23 cellular contexts compared by ENCODE assay signal in the genomic region with DNA sequence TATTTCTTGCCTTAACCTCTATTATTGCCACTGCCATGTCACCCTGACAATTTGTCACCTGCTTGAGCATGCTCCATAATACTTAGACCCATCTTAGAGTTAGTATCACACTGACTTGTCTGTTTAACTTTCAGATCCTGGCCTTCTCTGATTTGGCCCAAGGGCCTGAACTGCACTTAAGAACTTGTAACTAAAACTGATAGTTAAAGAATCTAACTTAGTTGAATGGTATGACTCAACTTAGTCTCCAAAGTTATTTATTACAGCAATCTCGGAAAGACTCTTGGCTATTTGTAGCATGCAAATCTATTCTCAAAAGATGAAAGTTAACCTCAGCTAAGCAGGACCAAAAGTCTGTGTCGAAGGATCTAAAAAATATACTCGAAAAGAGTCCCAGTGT.
DNase-seq lines count a peak whose midpoint lies in the region; ATAC-seq lines count a peak whose summit lies in the region.
"Had no signal": no experiment of that assay in that cellular context is flagged by ENCODE, and none has a peak within 500 bp of the region (broad histone marks: within the 10 kb centered on the region; RNA-seq: fewer than 3 reads in every experiment).

No MANE protein-coding gene starts in this region.

- peak; percentile 77 for ATAC-seq in GM18520 (IDR thresholded peaks at IDR 0.05; ENCODE audit: unreplicated experiment)
- ATAC-seq in GM21390 (IDR thresholded peaks at IDR 0.05; ENCODE audit: unreplicated experiment): peak; percentile 75
- ATAC-seq in HG02870 (IDR thresholded peaks at IDR 0.05; ENCODE audit: unreplicated experiment): peak; percentile 73
- peak; percentile 69 for ATAC-seq in HG03439 (IDR thresholded peaks at IDR 0.05; ENCODE audit: unreplicated experiment)
- ATAC-seq in left cardiac atrium: no peak
- ATAC-seq: foreskin keratinocyte had no signal

- intact Hi-C loops in left cardiac atrium (cut with DNase I): no loop called here

- DNase-seq in left cardiac atrium (no peak), germinal center (ENCODE audit: low spot score) (no peak), NCI-H446 treated with DMSO at 0.1 percent for 48 hours (lab: John Stamatoyannopoulos, UW) (no peak), DMS53 (lab: John Stamatoyannopoulos, UW) (no peak)
- DNase-seq: activated CD4-positive, alpha-beta T cell treated with anti-CD3 and anti-CD28 coated beads, Interleukin-2, amount 10 ng/mL, durations not matched to agents 24 days and 14 days; activated gamma-delta T cell treated with Interleukin-2 at 50 U/mL for 16 hours; amniotic stem cell; dorsolateral prefrontal cortex; foreskin keratinocyte; GF-D8; mammary epithelial cell; NCI-H1436; NCI-H2171; NCI-H748 treated with DMSO at 0.1 percent for 48 hours; occipital lobe; OCI-M1; SHP77 treated with DMSO at 0.1 percent for 48 hours; substantia nigra; T-helper 1 cell had no signal

Comparison
In these comparisons a context has a peak if more than half of its experiments do, and no peak if none do; other contexts are left out.
1. ATAC-seq: peak in GM18520 (single experiment), GM21390 (single experiment), HG02870 (single experiment) and HG03439 (single experiment); none in left cardiac atrium (0 of 2).